In the genomic region with DNA sequence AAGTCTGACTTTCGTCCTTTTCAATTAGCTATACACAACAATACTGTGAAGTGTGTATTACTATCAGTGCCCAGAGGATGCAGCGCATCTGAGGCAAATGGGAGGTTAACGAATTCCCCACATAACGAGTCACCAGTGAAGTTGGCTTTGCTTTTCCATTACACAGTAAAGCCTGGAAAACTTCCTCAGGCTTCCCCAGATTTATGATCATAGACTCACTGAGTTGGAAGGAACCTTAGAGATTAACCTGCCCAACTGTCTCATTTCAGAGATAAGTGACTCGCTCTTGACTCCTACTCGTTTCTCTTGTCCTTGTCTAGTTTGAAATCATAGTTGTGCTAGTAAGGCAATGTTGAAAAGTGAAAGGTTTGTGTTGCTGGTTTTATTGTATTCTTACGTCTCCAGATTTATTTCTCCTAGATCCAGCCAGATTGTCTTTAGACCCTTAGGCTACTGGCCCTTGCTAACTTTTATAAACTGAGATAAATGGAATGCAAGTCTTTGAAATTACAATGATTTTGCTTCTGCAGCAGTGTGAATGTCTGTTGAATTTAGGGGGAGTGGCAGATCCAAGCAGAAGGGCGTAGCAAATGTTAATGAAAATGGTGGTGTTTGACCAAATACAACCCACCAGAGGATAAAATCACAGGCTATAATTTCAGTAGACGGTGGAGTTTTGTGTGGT, we compare ENCODE assay signal across 10 cellular contexts. TPM values are rescaled to one million over a fixed set of nuclear protein-coding genes. Genes with fewer than 3 reads are reported as not detected.
DNase-seq lines count a peak whose midpoint lies in the region; ATAC-seq, FAIRE-seq and TF ChIP-seq lines count a peak whose summit lies in the region.
"Had no signal": no experiment of that assay in that cellular context is flagged by ENCODE, and none has a peak within 500 bp of the region (broad histone marks: within the 10 kb centered on the region; RNA-seq: fewer than 3 reads in every experiment).

No MANE protein-coding gene starts in this region.

- peaks cover 0 to 4% of the 10 kb centered on the region in 2 donors for H3K36me3 Mint-ChIP-seq in activated naive CD4-positive, alpha-beta T cell treated with anti-CD3 and anti-CD28 coated beads, Interleukin-2, amount 50 U/mL, for 72 hours

- no peak overlapping the region for H2BK5ac ChIP-seq in H1 (ENCODE audit: low read depth, low read length)

- no peak overlapping the region for H2AK5ac ChIP-seq in H1 (ENCODE audit: low read depth, low read length)

- POLR2A ChIA-PET in H1 (lab: Charles Lee; ENCODE audit: partially characterized antibody): interaction anchor here (0.6 kb wide), 1 partner anchor 95 kb away, joined by 3 read pairs; no protein-coding TSS in a partner anchor

- no peak overlapping the region for H3K27ac ChIP-seq in H1 (ENCODE audit: low read depth, low read length)

- no peak overlapping the region for H3K4ac ChIP-seq in H1 (replicated peaks; ENCODE audit: insufficient read length, low read depth, low read length)

- CTCF ChIA-PET in H1 (lab: Charles Lee; ENCODE audit: partially characterized antibody): interaction anchor here (1.1 kb wide), 1 partner anchor 335 kb away, joined by 3 read pairs; no protein-coding TSS in a partner anchor

- TF ChIP-seq RAD21 in H1 (IDR thresholded peaks at IDR 0.05 in 1 of 2, conservative IDR thresholded peaks at IDR 0.05 in 1 of 2; ENCODE audit: low read depth in 2 of 2, low read length in 2 of 2): no peak

- H4K5ac ChIP-seq in H1 (ENCODE audit: insufficient read length, low read depth, low read length): no peak overlapping the region

- no peak overlapping the region for H3K4me3 ChIP-seq in H1 (ENCODE audit: extremely low read depth in 1 of 4, insufficient read depth in 2 of 4, low read depth in 3 of 4, low read length in 4 of 4)

- H2BK15ac ChIP-seq in H1 (ENCODE audit: low read length): no peak overlapping the region

- H3K23me2 ChIP-seq in H1 (ENCODE audit: low read depth, low read length): no peaks in the 10 kb centered on the region

- H3K27me3 ChIP-seq in H1 (replicated peaks in 1 of 4; ENCODE audit: control insufficient read depth in 3 of 4, extremely low read depth in 1 of 4, insufficient read depth in 3 of 4, low read length in 3 of 4): peaks cover 0 to 1% (median 0%) of the 10 kb centered on the region in 4 experiments; a peak in 1 of 7 replicates

- no peak overlapping the region for H2BK20ac ChIP-seq in H1 (ENCODE audit: low read length)

- no peak for TF ChIP-seq CTCF in H1 (IDR thresholded peaks at IDR 0.05; ENCODE audit: control extremely low read depth in 1 of 3, insufficient read depth in 1 of 3, low read depth in 1 of 3, low read length in 3 of 3)

- peak overlapping the region in 1 of 2 donors; percentile 21 for H3K27ac Mint-ChIP-seq in activated naive CD4-positive, alpha-beta T cell treated with anti-CD3 and anti-CD28 coated beads, Interleukin-2, amount 50 U/mL, for 72 hours
- H3K27ac Mint-ChIP-seq: CD4-positive, alpha-beta T cell had no signal

- no peaks in the 10 kb centered on the region for H3K36me3 ChIP-seq in H1 (ENCODE audit: control insufficient read depth in 2 of 4, insufficient read depth in 4 of 4, low read length in 3 of 4)

- no peaks in the 10 kb centered on the region for H3K79me1 ChIP-seq in H1 (ENCODE audit: low read depth, low read length)

- H2BK120ac ChIP-seq in H1 (replicated peaks; ENCODE audit: low read depth, low read length): no peak overlapping the region

- WGBS in H1 (ENCODE audit: extremely low coverage in 1 of 2, insufficient coverage in 1 of 2, insufficient read length in 1 of 2, insufficient replicate concordance in 2 of 2, low coverage in 1 of 2, low lambda C conversion rate in 2 of 2, missing lambda C conversion rate in 1 of 2), 2 experiments: 93% methylated on average over 9 of the region's 9 CpGs; no CpG with 5 or more reads in 1 of the 2 experiments

- no peaks in the 10 kb centered on the region for H3K79me2 ChIP-seq in H1 (ENCODE audit: control insufficient read depth in 1 of 2, insufficient read depth in 2 of 2, low read length in 2 of 2)

- H4K8ac ChIP-seq in H1 (ENCODE audit: extremely low read depth, insufficient read depth, low read length): no peak overlapping the region

- TF ChIP-seq POLR2A in H1 (IDR thresholded peaks at IDR 0.05; ENCODE audit: control extremely low read depth in 1 of 2, low read depth in 2 of 2, low read length in 2 of 2): no peak

- peak overlapping the region; percentile 49; the same call in 1 of the 2 replicates for H2AFZ ChIP-seq in H1 (ENCODE audit: low read length)

- peak; percentile 88 for ATAC-seq in activated naive CD4-positive, alpha-beta T cell treated with anti-CD3 and anti-CD28 coated beads, Interleukin-2, amount 50 U/mL, for 72 hours

- no peak overlapping the region for H3K9ac ChIP-seq in H1 (replicated peaks in 1 of 4; ENCODE audit: extremely low read depth in 1 of 4, low read depth in 3 of 4, low read length in 3 of 4)

- FAIRE-seq in H1 (lab: Jason Lieb, UNC): no peak

- no peak overlapping the region for H2BK12ac ChIP-seq in H1 (ENCODE audit: low read depth, low read length)

- no peak overlapping the region for H3K14ac ChIP-seq in H1 (ENCODE audit: insufficient read length)

- H3K18ac ChIP-seq in H1 (ENCODE audit: extremely low read depth, low read length): no peak overlapping the region

- peaks cover 0 to 1% of the 10 kb centered on the region in 2 experiments for H4K20me1 ChIP-seq in H1 (replicated peaks in 1 of 2; ENCODE audit: control insufficient read depth in 1 of 2, insufficient read depth in 2 of 2, low read length in 2 of 2)

- no peaks in the 10 kb centered on the region for H3K4me1 ChIP-seq in H1 (replicated peaks in 1 of 4; ENCODE audit: control insufficient read depth in 3 of 4, insufficient read depth in 4 of 4, low read length in 3 of 4)

- H4K91ac ChIP-seq in H1 (replicated peaks; ENCODE audit: insufficient read length, low read length): no peak overlapping the region

- H3K9me3 ChIP-seq in H1 (ENCODE audit: insufficient read depth in 2 of 2, low read depth in 1 of 2, low read length in 1 of 2): no peaks in the 10 kb centered on the region

- no peak for TF ChIP-seq EP300 in H1 (IDR thresholded peaks at IDR 0.05; ENCODE audit: borderline replicate concordance in 1 of 2, low read depth in 2 of 2, low read length in 2 of 2)

- DNase-seq in activated naive CD4-positive, alpha-beta T cell treated with anti-CD3 and anti-CD28 coated beads, Interleukin-2, amount 50 U/mL, for 72 hours (ENCODE audit: low spot score in 2 of 2): peak in 1 of 2 donors; percentile 29
- no peak for DNase-seq in activated naive CD4-positive, alpha-beta T cell treated with Interleukin-2 at 50 U/mL for 16 hours
- DNase-seq in NCI-H446 (lab: John Stamatoyannopoulos, UW) (peak; percentile 16 to 70), H1 (ENCODE audit: low read depth in 1 of 2, low spot score in 2 of 2) (no peak), stromal cell of bone marrow (ENCODE audit: low read depth) (peak; percentile 70), pons (ENCODE audit: low spot score) (no peak), GOT3 (lab: John Stamatoyannopoulos, UW) (no peak), MV-4-11 (lab: John Stamatoyannopoulos, UW) (no peak)
- DNase-seq: activated CD4-positive, alpha-beta T cell treated with anti-CD3 and anti-CD28 coated beads, Interleukin-2, amount 50 U/mL, for 1 hour; CD4-positive, alpha-beta T cell had no signal

- no peak overlapping the region for H3K56ac ChIP-seq in H1 (replicated peaks; ENCODE audit: insufficient read length, low read depth, low read length)

- no peak overlapping the region for H3K4me2 ChIP-seq in H1 (ENCODE audit: insufficient read depth in 1 of 2, low read depth in 2 of 2, low read length in 2 of 2)

- H3K9me3 Mint-ChIP-seq in activated naive CD4-positive, alpha-beta T cell treated with anti-CD3 and anti-CD28 coated beads, Interleukin-2, amount 50 U/mL, for 72 hours: peaks cover 5% of the 10 kb centered on the region in 2 donors
- H3K9me3 Mint-ChIP-seq: CD4-positive, alpha-beta T cell had no signal

- H3K23ac ChIP-seq in H1 (ENCODE audit: insufficient read length): no peak overlapping the region

TF ChIP-seq in H1, 55 proteins besides CTCF, POLR2A, EP300 and RAD21 (continues in another document):
- TF ChIP-seq TAF1 (IDR thresholded peaks at IDR 0.05; ENCODE audit: low read depth, low read length) (no peak), RBBP5 (IDR thresholded peaks at IDR 0.05; ENCODE audit: borderline replicate concordance, low read depth, low read length) (no peak), JUN (IDR thresholded peaks at IDR 0.05; ENCODE audit: low read depth, low read length) (no peak), HDAC6 (IDR thresholded peaks at IDR 0.05; ENCODE audit: low read depth, low read length) (no peak), CHD1 (IDR thresholded peaks at IDR 0.05; ENCODE audit: low read depth, low read length) (no peak), HDAC2 (IDR thresholded peaks at IDR 0.05; ENCODE audit: borderline replicate concordance in 1 of 2, low read depth in 2 of 2, low read length in 2 of 2) (no peak), NRF1 (IDR thresholded peaks at IDR 0.05; ENCODE audit: low read depth, low read length) (no peak), PHF8 (conservative IDR thresholded peaks at IDR 0.05; ENCODE audit: low read depth, low read length) (no peak), MAFK (IDR thresholded peaks at IDR 0.05; ENCODE audit: low read depth, low read length) (no peak), KDM4A (IDR thresholded peaks at IDR 0.05; ENCODE audit: low read depth, low read length, severe bottlenecking) (no peak)
- TF ChIP-seq, protein P1, sequence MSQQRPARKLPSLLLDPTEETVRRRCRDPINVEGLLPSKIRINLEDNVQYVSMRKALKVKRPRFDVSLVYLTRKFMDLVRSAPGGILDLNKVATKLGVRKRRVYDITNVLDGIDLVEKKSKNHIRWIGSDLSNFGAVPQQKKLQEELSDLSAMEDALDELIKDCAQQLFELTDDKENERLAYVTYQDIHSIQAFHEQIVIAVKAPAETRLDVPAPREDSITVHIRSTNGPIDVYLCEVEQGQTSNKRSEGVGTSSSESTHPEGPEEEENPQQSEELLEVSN (IDR thresholded peaks at IDR 0.05): no peak
- TF ChIP-seq, protein P2, sequence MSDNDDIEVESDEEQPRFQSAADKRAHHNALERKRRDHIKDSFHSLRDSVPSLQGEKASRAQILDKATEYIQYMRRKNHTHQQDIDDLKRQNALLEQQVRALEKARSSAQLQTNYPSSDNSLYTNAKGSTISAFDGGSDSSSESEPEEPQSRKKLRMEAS (IDR thresholded peaks at IDR 0.05): no peak

RNA-seq across cellular contexts. Expression of a gene that starts 17.3 kb away (rescaled TPM):
- 100 to 1,000 TPM; 125 to 221 TPM for total RNA-seq in activated naive CD4-positive, alpha-beta T cell treated with anti-CD3 and anti-CD28 coated beads, Interleukin-2, amount 50 U/mL, for 72 hours
- 3.1 and 3.5 TPM in 2 replicates for total RNA-seq in H1 (2021; fragmentation: NEBNext Ultra II Directional; extraction: Animal tissue kit (Norgen Biotek cat#: 25700))
- 4.7 and 5.5 TPM in 2 replicates for polyA plus RNA-seq in H1 (2011; rRNA removed)
- 3.7 TPM for polyA plus RNA-seq in H1 (2011; cell fraction: cytosol; rRNA removed)
- 6.2 TPM for polyA plus RNA-seq in H1 (2011; cell fraction: nucleus; rRNA removed)
- 2.0 to 3.5 TPM (median 2.6 TPM) in 4 replicates for polyA plus RNA-seq in H1 (2012, experiment 1 of 2)
- 1.3 TPM for polyA plus RNA-seq in H1 (2012, experiment 2 of 2)
- polyA plus RNA-seq in H1 (2013, experiment 1 of 2): 3.3 TPM
- 3.7 TPM for polyA plus RNA-seq in H1 (2013, experiment 2 of 2)
- polyA minus RNA-seq in H1 (2011; rRNA and poly(A)+ RNA removed): 6.7 and 8.4 TPM in 2 replicates
- polyA minus RNA-seq in H1 (2011; cell fraction: cytosol; rRNA and poly(A)+ RNA removed): 3.3 TPM
- polyA minus RNA-seq in H1 (2011; cell fraction: nucleus; rRNA and poly(A)+ RNA removed): 10.8 TPM

Comparison
In these comparisons a context has a peak if more than half of its experiments do, and no peak if none do; other contexts are left out.
1. DNase-seq: peak in NCI-H446 (2 of 2) and stromal cell of bone marrow (single experiment); none in activated naive CD4-positive, alpha-beta T cell treated with Interleukin-2 at 50 U/mL for 16 hours (single experiment), H1 (0 of 2), pons (single experiment), GOT3 (single experiment) and MV-4-11 (single experiment).
2. RNA of a gene that starts 17.3 kb away (total RNA-seq): 125 to 221 TPM in activated naive CD4-positive, alpha-beta T cell treated with anti-CD3 and anti-CD28 coated beads, Interleukin-2, amount 50 U/mL, for 72 hours; 3.1 to 3.5 TPM in H1; every median in the first group is over 10 times any median in the second.